ENCODE assay signal across 10 cellular contexts in genomic region chr5:181186902-181187499, GRCh38. TPM values are rescaled to one million over a fixed set of nuclear protein-coding genes. Genes with fewer than 3 reads are reported as not detected.
DNase-seq lines count a peak whose midpoint lies in the region; ATAC-seq and TF ChIP-seq lines count a peak whose summit lies in the region.
"Had no signal": no experiment of that assay in that cellular context is flagged by ENCODE, and none has a peak within 500 bp of the region (broad histone marks: within the 10 kb centered on the region; RNA-seq: fewer than 3 reads in every experiment).

No MANE protein-coding gene starts in this region.

- TF ChIP-seq CTCF in brain microvascular endothelial cell (IDR thresholded peaks at IDR 0.05; ENCODE audit: low read depth, low read length, missing control alignments): no peak

- H3K4me2 ChIP-seq in BLaER1: peak overlapping the region; percentile 97

- H3K36me3 Mint-ChIP-seq in naive thymus-derived CD8-positive, alpha-beta T cell: peaks cover 0 to 10% (median 6%) of the 10 kb centered on the region in 3 donors

- H3K9ac ChIP-seq in BLaER1: no peak overlapping the region
- H3K9ac ChIP-seq in HUES48 (ENCODE audit: low read depth, low read length): peak overlapping the region; percentile 11; the same call in 1 of the 2 replicates

- peak overlapping the region; percentile 8 to 100 (median 77) for H3K27ac Mint-ChIP-seq in naive thymus-derived CD8-positive, alpha-beta T cell

- no peak for DNase-seq in brain microvascular endothelial cell
- DNase-seq in naive thymus-derived CD8-positive, alpha-beta T cell: peak in 1 of 10 donors; percentile 29
- DNase-seq in NCI-H1694 treated with DMSO at 0.1 percent for 48 hours (lab: John Stamatoyannopoulos, UW): no peak
- no peak for DNase-seq in NCI-H2081 (lab: John Stamatoyannopoulos, UW)
- no peak for DNase-seq in AML-193 (lab: John Stamatoyannopoulos, UW)
- DNase-seq: NCI-H526 treated with DMSO at 0.1 percent for 48 hours had no signal

- ATAC-seq in naive thymus-derived CD8-positive, alpha-beta T cell: no peak
- ATAC-seq in HG02884 (IDR thresholded peaks at IDR 0.05; ENCODE audit: unreplicated experiment): no peak

- peaks cover 37% of the 10 kb centered on the region for H3K4me1 ChIP-seq in BLaER1
- H3K4me1 ChIP-seq in HUES48 (ENCODE audit: control insufficient read depth, insufficient read depth, low read length): no peaks in the 10 kb centered on the region

- no peaks in the 10 kb centered on the region for H4K20me1 ChIP-seq in BLaER1

- POLR2A ChIA-PET in naive thymus-derived CD8-positive, alpha-beta T cell (lab: Charles Lee): interaction anchor here (0.6 to 13.1 kb wide), 8 partner anchors 14 to 376 kb away, joined by 3 to 286 read pairs (median 61); partner anchors contain the start of genes RACK1, TRIM41, TRIM52 and TRIM7

- H3K27ac ChIP-seq in BLaER1 (no peak overlapping the region), HUES48 (ENCODE audit: low read depth, low read length) (no peak overlapping the region), brain microvascular endothelial cell (peak overlapping the region; percentile 39)

- H3K36me3 ChIP-seq in BLaER1 (no peaks in the 10 kb centered on the region), HUES48 (ENCODE audit: control insufficient read depth, insufficient read depth, low read length) (no peaks in the 10 kb centered on the region), brain microvascular endothelial cell (replicated peaks) (no peaks in the 10 kb centered on the region)

- H3K4me1 Mint-ChIP-seq in naive thymus-derived CD8-positive, alpha-beta T cell: peaks cover 23 to 55% (median 50%) of the 10 kb centered on the region in 4 donors

- H3K9me3 ChIP-seq in BLaER1 (no peaks in the 10 kb centered on the region), HUES48 (ENCODE audit: control insufficient read depth, insufficient read depth, low read length) (peaks cover 4% of the 10 kb centered on the region; the same call in 1 of the 2 replicates)

- in situ Hi-C loops in brain microvascular endothelial cell (cut with HindIII; ENCODE audit: low pct_ligation_motif_present, low sequenced_read_pairs): no loop called here

- peaks cover 0 to 13% (median 0%) of the 10 kb centered on the region in 5 donors for H3K27me3 Mint-ChIP-seq in naive thymus-derived CD8-positive, alpha-beta T cell

- peak overlapping the region in 7 of 10 donors; percentile 15 to 98 (median 98) for H3K4me3 Mint-ChIP-seq in naive thymus-derived CD8-positive, alpha-beta T cell

- H3K4me3 ChIP-seq in BLaER1: no peak overlapping the region
- peak overlapping the region; percentile 87 for H3K4me3 ChIP-seq in HUES48 (ENCODE audit: low read depth, low read length)
- H3K4me3 ChIP-seq in brain microvascular endothelial cell (ENCODE audit: low read depth, low read length): peak overlapping the region; percentile 51

- peaks cover 0 to 16% (median 0%) of the 10 kb centered on the region in 9 donors for H3K9me3 Mint-ChIP-seq in naive thymus-derived CD8-positive, alpha-beta T cell

- H3K27me3 ChIP-seq in BLaER1 (no peaks in the 10 kb centered on the region), HUES48 (ENCODE audit: control insufficient read depth, insufficient read depth, low read length) (peaks cover 26% of the 10 kb centered on the region), brain microvascular endothelial cell (replicated peaks) (no peaks in the 10 kb centered on the region)

RNA-seq across cellular contexts. Expression of gene TRIM7, which starts 18.0 kb away (rescaled TPM):
- 1 to 10 TPM; 3.7 to 4.2 TPM for total RNA-seq in naive thymus-derived CD8-positive, alpha-beta T cell
- polyA plus RNA-seq in naive thymus-derived CD8-positive, alpha-beta T cell: under 1 TPM in 1 of 3 donors, not detected in 2; 0.40 TPM

RNA-seq across cellular contexts. Expression of gene TRIM41, which starts 36.1 kb away (rescaled TPM):
- total RNA-seq in naive thymus-derived CD8-positive, alpha-beta T cell: 10 to 100 TPM; 33.3 to 40.7 TPM
- polyA plus RNA-seq in naive thymus-derived CD8-positive, alpha-beta T cell: 1 to 10 TPM; 1.1 to 2.6 (median 1.6) TPM

RNA-seq across cellular contexts. Expression of gene OR2V2, which starts 39.6 kb away (rescaled TPM):
- total RNA-seq in naive thymus-derived CD8-positive, alpha-beta T cell: not detected
- not detected for polyA plus RNA-seq in naive thymus-derived CD8-positive, alpha-beta T cell
- total RNA-seq: kidney epithelial cell had no signal

RNA-seq across cellular contexts. Expression of gene OR2V1, which starts 56.0 kb away (rescaled TPM):
- total RNA-seq in naive thymus-derived CD8-positive, alpha-beta T cell: not detected
- not detected for polyA plus RNA-seq in naive thymus-derived CD8-positive, alpha-beta T cell
- total RNA-seq: kidney epithelial cell had no signal

RNA-seq across cellular contexts. Expression of gene RACK1, which starts 56.7 kb away (rescaled TPM):
- total RNA-seq in naive thymus-derived CD8-positive, alpha-beta T cell: 1,000 to 10,000 TPM; 2,236 to 2,371 TPM
- polyA plus RNA-seq in naive thymus-derived CD8-positive, alpha-beta T cell: 1,000 to 10,000 TPM; 2,449 to 2,566 (median 2,565) TPM
